In the genomic region with DNA sequence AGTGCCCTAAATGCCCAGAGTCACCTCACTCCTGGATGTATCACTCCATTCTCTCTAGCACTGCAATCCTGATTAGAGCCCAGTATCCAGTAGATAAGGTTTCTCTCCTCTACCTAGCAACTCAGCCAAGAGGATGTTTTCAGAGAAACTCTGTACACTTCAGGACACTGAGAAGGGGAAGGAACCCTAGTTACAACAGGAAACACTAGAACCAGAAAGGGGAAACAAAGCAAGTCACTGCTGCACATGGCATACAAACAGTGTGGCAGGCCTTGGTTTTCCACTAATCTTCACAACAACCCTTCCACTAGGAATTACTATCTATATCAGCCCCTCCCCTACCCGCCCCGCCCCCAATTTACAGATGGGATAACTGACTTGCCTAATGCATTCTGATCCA, we compare ENCODE assay signal across 9 cellular contexts. TPM values are rescaled to one million over a fixed set of nuclear protein-coding genes. Genes with fewer than 3 reads are reported as not detected.
DNase-seq lines count a peak whose midpoint lies in the region; ATAC-seq and TF ChIP-seq lines count a peak whose summit lies in the region.
"Had no signal": no experiment of that assay in that cellular context is flagged by ENCODE, and none has a peak within 500 bp of the region (broad histone marks: within the 10 kb centered on the region; RNA-seq: fewer than 3 reads in every experiment).

No MANE protein-coding gene starts in this region.

- peak overlapping the region; percentile 83 for H3K9ac ChIP-seq in DND-41 (ENCODE audit: low read depth, low read length)
- H3K9ac ChIP-seq in KMS-11, result no peak overlapping the region

- H3K27me3 ChIP-seq in DND-41 (ENCODE audit: insufficient read depth, low read length, poor library complexity) (no peaks in the 10 kb centered on the region), KMS-11 (ENCODE audit: insufficient read depth, low read depth) (no peaks in the 10 kb centered on the region)
- H3K27me3 ChIP-seq: vagina had no signal

- TF ChIP-seq CTCF in DND-41 (IDR thresholded peaks at IDR 0.05; ENCODE audit: borderline replicate concordance, extremely low read depth, low read length, poor library complexity, severe bottlenecking) (no peak), KMS-11 (conservative IDR thresholded peaks at IDR 0.05; ENCODE audit: low read depth, low read length) (no peak)

- H4K20me1 ChIP-seq in DND-41 (ENCODE audit: insufficient read depth, low read length) (no peaks in the 10 kb centered on the region), KMS-11 (ENCODE audit: insufficient read depth) (no peaks in the 10 kb centered on the region)

- H3K4me1 ChIP-seq in DND-41 (ENCODE audit: insufficient read depth, low read length), result peaks cover 36% of the 10 kb centered on the region
- H3K4me1 ChIP-seq in KMS-11 (ENCODE audit: low read depth, poor library complexity, severe bottlenecking), result peaks cover 24% of the 10 kb centered on the region

- H3K36me3 ChIP-seq in DND-41 (ENCODE audit: insufficient read depth, low read length) (peaks cover 20% of the 10 kb centered on the region), KMS-11 (ENCODE audit: insufficient read depth) (no peaks in the 10 kb centered on the region; the same call in 1 of the 2 replicates)

- H3K79me2 ChIP-seq in DND-41 (ENCODE audit: insufficient read depth, low read length), result peaks cover 51% of the 10 kb centered on the region
- peaks cover 26% of the 10 kb centered on the region for H3K79me2 ChIP-seq in KMS-11 (ENCODE audit: insufficient read depth, low read depth)

- H3K4me2 ChIP-seq in DND-41 (ENCODE audit: insufficient read depth, low read length) (peak overlapping the region; percentile 89), KMS-11 (peak overlapping the region; percentile 69; the same call in 1 of the 2 replicates)

- ATAC-seq in DND-41 (ENCODE audit: insufficient read depth, low read depth), result no peak
- no peak for ATAC-seq in naive thymus-derived CD8-positive, alpha-beta T cell
- ATAC-seq in HG02870 (IDR thresholded peaks at IDR 0.05; ENCODE audit: unreplicated experiment), result no peak
- ATAC-seq in HG02759 (IDR thresholded peaks at IDR 0.05; ENCODE audit: unreplicated experiment), result no peak

- H3K9me3 Mint-ChIP-seq in activated T-helper 1 cell treated with anti-CD3 and anti-CD28 coated beads, Interleukin-12 subunit alpha, Interleukin-12 subunit beta, Interleukin-2, Interleukin-4 antibody, amounts not matched to agents 30 ng/mL and 10 ng/mL and 1 ng/mL, durations not matched to agents 14 hours and 24 hours and 36 hours, result no peaks in the 10 kb centered on the region
- no peaks in the 10 kb centered on the region for H3K9me3 Mint-ChIP-seq in naive thymus-derived CD8-positive, alpha-beta T cell

- H2AFZ ChIP-seq in DND-41 (ENCODE audit: low read depth, low read length) (no peak overlapping the region), KMS-11 (ENCODE audit: low read depth) (no peak overlapping the region)

- peak overlapping the region; percentile 92 for H3K4me3 Mint-ChIP-seq in activated T-helper 1 cell treated with anti-CD3 and anti-CD28 coated beads, Interleukin-12 subunit alpha, Interleukin-12 subunit beta, Interleukin-2, Interleukin-4 antibody, amounts not matched to agents 30 ng/mL and 10 ng/mL and 1 ng/mL, durations not matched to agents 14 hours and 24 hours and 36 hours
- H3K4me3 Mint-ChIP-seq in naive thymus-derived CD8-positive, alpha-beta T cell, result peak overlapping the region; percentile 28 to 99 (median 97)

- H3K4me1 Mint-ChIP-seq in activated T-helper 1 cell treated with anti-CD3 and anti-CD28 coated beads, Interleukin-12 subunit alpha, Interleukin-12 subunit beta, Interleukin-2, Interleukin-4 antibody, amounts not matched to agents 30 ng/mL and 10 ng/mL and 1 ng/mL, durations not matched to agents 14 hours and 24 hours and 36 hours (ENCODE audit: low read depth), result peaks cover 32% of the 10 kb centered on the region
- H3K4me1 Mint-ChIP-seq in naive thymus-derived CD8-positive, alpha-beta T cell, result peaks cover 8 to 54% (median 45%) of the 10 kb centered on the region in 4 donors

- no peak overlapping the region for H3K27ac ChIP-seq in DND-41 (ENCODE audit: low read length)
- H3K27ac ChIP-seq in KMS-11, result no peak overlapping the region
- H3K27ac ChIP-seq: vagina had no signal

- H3K27me3 Mint-ChIP-seq in activated T-helper 1 cell treated with anti-CD3 and anti-CD28 coated beads, Interleukin-12 subunit alpha, Interleukin-12 subunit beta, Interleukin-2, Interleukin-4 antibody, amounts not matched to agents 30 ng/mL and 10 ng/mL and 1 ng/mL, durations not matched to agents 14 hours and 24 hours and 36 hours (ENCODE audit: insufficient read depth), result peaks cover 2% of the 10 kb centered on the region
- peaks cover 0 to 2% (median 0%) of the 10 kb centered on the region in 5 donors for H3K27me3 Mint-ChIP-seq in naive thymus-derived CD8-positive, alpha-beta T cell

- DNase-seq in DND-41 (no peak), SHP77 (lab: John Stamatoyannopoulos, UW) (no peak), NCI-H774 (lab: John Stamatoyannopoulos, UW) (no peak)
- no peak for DNase-seq in activated T-helper 1 cell treated with anti-CD3 and anti-CD28 coated beads, Interleukin-12 subunit alpha, Interleukin-12 subunit beta, Interleukin-2, Interleukin-4 antibody, amounts not matched to agents 30 ng/mL and 10 ng/mL and 1 ng/mL, durations not matched to agents 14 hours and 24 hours and 36 hours (ENCODE audit: low spot score)
- DNase-seq in naive thymus-derived CD8-positive, alpha-beta T cell, result no peak

- POLR2A ChIA-PET in naive thymus-derived CD8-positive, alpha-beta T cell (lab: Charles Lee), result no interaction called here

- H3K9me3 ChIP-seq in DND-41 (ENCODE audit: insufficient read depth, low read length, severe bottlenecking), result no peaks in the 10 kb centered on the region
- H3K9me3 ChIP-seq: vagina had no signal

- peak overlapping the region; percentile 84 to 98; a peak in 3 of 4 replicates for H3K4me3 ChIP-seq in DND-41 (ENCODE audit: low read depth in 1 of 2, low read length in 2 of 2)
- H3K4me3 ChIP-seq in KMS-11 (IDR thresholded peaks at IDR 0.05; ENCODE audit: insufficient read depth, low read depth, low read length), result no peak overlapping the region

- H3K36me3 Mint-ChIP-seq in activated T-helper 1 cell treated with anti-CD3 and anti-CD28 coated beads, Interleukin-12 subunit alpha, Interleukin-12 subunit beta, Interleukin-2, Interleukin-4 antibody, amounts not matched to agents 30 ng/mL and 10 ng/mL and 1 ng/mL, durations not matched to agents 14 hours and 24 hours and 36 hours (ENCODE audit: low read depth), result peaks cover 14% of the 10 kb centered on the region
- peaks cover 0 to 17% (median 8%) of the 10 kb centered on the region in 3 donors for H3K36me3 Mint-ChIP-seq in naive thymus-derived CD8-positive, alpha-beta T cell

- H3K27ac Mint-ChIP-seq in activated T-helper 1 cell treated with anti-CD3 and anti-CD28 coated beads, Interleukin-12 subunit alpha, Interleukin-12 subunit beta, Interleukin-2, Interleukin-4 antibody, amounts not matched to agents 30 ng/mL and 10 ng/mL and 1 ng/mL, durations not matched to agents 14 hours and 24 hours and 36 hours, result no peak overlapping the region
- H3K27ac Mint-ChIP-seq in naive thymus-derived CD8-positive, alpha-beta T cell, result peak overlapping the region in 6 of 10 donors; percentile 20 to 89 (median 68)

- intact Hi-C loops in activated T-helper 1 cell treated with anti-CD3 and anti-CD28 coated beads, Interleukin-12 subunit alpha, Interleukin-12 subunit beta, Interleukin-2, Interleukin-4 antibody, amounts not matched to agents 30 ng/mL and 10 ng/mL and 1 ng/mL, durations not matched to agents 14 hours and 24 hours and 36 hours (cut with micrococcal nuclease), result no loop called here

RNA-seq across cellular contexts. Expression of a gene that starts 1.6 kb away (rescaled TPM):
- 61.8 and 63.3 TPM in 2 replicates for total RNA-seq in activated T-helper 1 cell treated with anti-CD3 and anti-CD28 coated beads, Interleukin-12 subunit alpha, Interleukin-12 subunit beta, Interleukin-2, Interleukin-4 antibody, amounts not matched to agents 30 ng/mL and 10 ng/mL and 1 ng/mL, durations not matched to agents 14 hours and 24 hours and 36 hours
- total RNA-seq in naive thymus-derived CD8-positive, alpha-beta T cell, result 10 to 100 TPM; 63.8 to 64.0 TPM
- 100 to 1,000 TPM in 2 of 3 donors, 10 to 100 TPM in 1; 86.4 to 152 (median 123) TPM for polyA plus RNA-seq in naive thymus-derived CD8-positive, alpha-beta T cell
